2 cellular contexts compared by ENCODE assay signal in the genomic region with DNA sequence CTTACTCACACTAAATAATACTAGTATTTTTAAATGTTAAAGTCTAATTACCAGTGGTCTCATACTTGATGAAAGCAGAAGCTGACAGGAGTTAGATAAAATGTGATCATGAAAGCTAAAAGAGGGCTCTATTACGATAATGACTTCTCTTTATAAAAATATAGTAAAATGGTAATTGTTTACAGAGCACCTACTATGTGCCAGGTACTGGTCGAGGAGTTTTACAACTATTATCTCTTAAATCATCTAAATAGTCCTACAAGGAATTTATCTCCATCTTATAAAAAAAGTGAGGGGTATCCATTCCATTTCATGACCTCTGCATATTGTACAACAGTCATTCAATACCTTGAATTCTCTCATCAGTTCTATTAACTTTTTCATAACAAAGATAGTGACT.
TF ChIP-seq lines count a peak whose summit lies in the region.

No MANE protein-coding gene starts in this region.

TF ChIP-seq in SK-N-SH, 30 proteins besides CTCF, POLR2A, EP300 and RAD21:
- no peak for TF ChIP-seq RXRA (IDR thresholded peaks at IDR 0.05; ENCODE audit: borderline replicate concordance, low read depth)
- TF ChIP-seq, protein P1, sequence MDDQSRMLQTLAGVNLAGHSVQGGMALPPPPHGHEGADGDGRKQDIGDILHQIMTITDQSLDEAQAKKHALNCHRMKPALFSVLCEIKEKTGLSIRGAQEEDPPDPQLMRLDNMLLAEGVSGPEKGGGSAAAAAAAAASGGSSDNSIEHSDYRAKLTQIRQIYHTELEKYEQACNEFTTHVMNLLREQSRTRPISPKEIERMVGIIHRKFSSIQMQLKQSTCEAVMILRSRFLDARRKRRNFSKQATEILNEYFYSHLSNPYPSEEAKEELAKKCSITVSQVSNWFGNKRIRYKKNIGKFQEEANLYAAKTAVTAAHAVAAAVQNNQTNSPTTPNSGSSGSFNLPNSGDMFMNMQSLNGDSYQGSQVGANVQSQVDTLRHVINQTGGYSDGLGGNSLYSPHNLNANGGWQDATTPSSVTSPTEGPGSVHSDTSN (IDR thresholded peaks at IDR 0.05): no peak
- TF ChIP-seq YY1 (IDR thresholded peaks at IDR 0.05; ENCODE audit: low read depth): no peak
- no peak for TF ChIP-seq FOXM1 (IDR thresholded peaks at IDR 0.05; ENCODE audit: low read depth)

TF ChIP-seq in SK-N-SH treated with all-trans-retinoic acid at 6 μM for 48 hours, 23 proteins besides CTCF, POLR2A, EP300 and RAD21:
- no peak for TF ChIP-seq TOX (CRISPR knock-in tag; IDR thresholded peaks at IDR 0.05; ENCODE audit: borderline replicate concordance)
- TF ChIP-seq ZNF565 (CRISPR knock-in tag; conservative IDR thresholded peaks at IDR 0.05; ENCODE audit: low read depth): no peak
- no peak for TF ChIP-seq ISL1 (CRISPR knock-in tag; IDR thresholded peaks at IDR 0.05)
- TF ChIP-seq ZFP3 (CRISPR knock-in tag; IDR thresholded peaks at IDR 0.05): no peak
- TF ChIP-seq GLIS3 (CRISPR knock-in tag; IDR thresholded peaks at IDR 0.05): no peak
- TF ChIP-seq ZFP30 (CRISPR knock-in tag; IDR thresholded peaks at IDR 0.05): no peak
